Comparison of ENCODE assay signal across 17 cellular contexts in genomic region chr5:35668794-35669193, GRCh38.
"Had no signal": no experiment of that assay in that cellular context is flagged by ENCODE, and none has a peak within 500 bp of the region (broad histone marks: within the 10 kb centered on the region; RNA-seq: fewer than 3 reads in every experiment).

No MANE protein-coding gene starts in this region.

- H3K27ac Mint-ChIP-seq: activated T-helper 2 cell treated with anti-CD3 and anti-CD28 coated beads, Interferon-gamma antibody, Interleukin-2, Interleukin-4, amounts not matched to agents 10 μg/mL and 5 μg/mL and 100 μg/mL, durations not matched to agents 14 hours and 24 hours and 36 hours; naive B cell; T-helper 1 cell treated with Interleukin-12 subunit alpha and Interleukin-12 subunit beta and Interleukin-4 antibody, amounts not matched to agents 30 μg/mL and 1 μg/mL, for 36 hours had no signal

- DNase-seq: activated CD4-positive, CD25-positive, alpha-beta regulatory T cell treated with anti-CD3 and anti-CD28 coated beads, Interleukin-2, amount 50 U/mL, for 72 hours; foreskin melanocyte; head of caudate nucleus; left colon; naive B cell; nucleus accumbens; right cardiac atrium; SK-N-SH; stomach had no signal

- H3K36me3 ChIP-seq: stomach, thoracic aorta had no signal

- H3K27ac ChIP-seq: stomach, thoracic aorta had no signal

- H3K4me3 Mint-ChIP-seq: activated CD4-positive, alpha-beta memory T cell treated with anti-CD3 and anti-CD28 coated beads for 36 hours; T-helper 1 cell treated with Interleukin-12 subunit alpha and Interleukin-12 subunit beta and Interleukin-4 antibody, amounts not matched to agents 30 μg/mL and 1 μg/mL, for 36 hours had no signal

- H3K27me3 ChIP-seq: stomach had no signal

- H3K9me3 Mint-ChIP-seq: activated CD4-positive, alpha-beta memory T cell treated with anti-CD3 and anti-CD28 coated beads for 36 hours had no signal

- H3K27me3 Mint-ChIP-seq: activated CD4-positive, alpha-beta memory T cell treated with anti-CD3 and anti-CD28 coated beads for 36 hours; naive B cell had no signal

- H3K36me3 Mint-ChIP-seq: naive B cell had no signal

- FAIRE-seq: astrocyte, colon, endothelial cell of umbilical vein, TTC549 had no signal

- ATAC-seq: left colon, right cardiac atrium had no signal

- H3K4me3 ChIP-seq: stomach, thoracic aorta had no signal

- H3K9me3 ChIP-seq: SK-N-SH, stomach, thoracic aorta had no signal
